ENCODE assay signal across 1 cellular context in the genomic region with DNA sequence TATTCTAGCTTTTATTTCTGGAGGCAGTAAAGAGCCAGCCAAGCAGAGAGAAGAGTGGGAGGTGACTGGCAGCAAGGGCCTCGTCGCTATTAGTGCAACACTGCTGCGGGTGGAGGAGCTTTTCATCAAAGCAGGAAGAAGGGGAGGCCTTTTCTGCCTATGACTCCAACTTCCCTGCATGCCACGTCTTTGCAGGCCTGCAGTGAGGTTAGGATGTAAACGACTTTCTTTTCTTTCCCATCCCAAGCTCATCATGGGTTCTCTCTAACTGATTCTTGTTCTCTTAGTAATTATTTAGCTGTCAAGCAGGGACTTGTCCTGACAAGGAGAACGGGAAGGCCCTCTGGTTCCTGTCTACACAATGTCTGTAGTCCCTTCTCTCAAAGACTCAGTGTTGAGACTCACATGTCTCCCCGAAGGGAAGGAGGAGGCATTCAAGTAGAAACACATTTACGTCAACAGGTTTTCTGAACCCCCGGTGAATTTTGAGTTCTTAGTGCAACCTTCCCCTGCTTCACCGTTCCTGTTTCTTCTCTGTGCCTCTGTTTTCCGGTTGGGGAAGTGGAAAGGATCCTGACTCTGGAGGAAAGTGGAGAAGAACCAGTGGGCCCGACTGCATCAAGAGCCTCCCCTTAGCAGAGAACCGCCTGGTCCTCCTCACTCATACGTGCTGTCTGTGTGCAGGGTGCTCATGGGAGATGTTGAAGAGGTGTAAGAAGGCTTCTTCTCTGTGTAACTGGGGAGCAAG.
TF ChIP-seq lines count a peak whose summit lies in the region.

No MANE protein-coding gene starts in this region.

TF ChIP-seq in GM12878, 131 proteins besides CTCF, POLR2A, EP300 and RAD21 (continued from another document and continues in another):
- TF ChIP-seq, protein P1, sequence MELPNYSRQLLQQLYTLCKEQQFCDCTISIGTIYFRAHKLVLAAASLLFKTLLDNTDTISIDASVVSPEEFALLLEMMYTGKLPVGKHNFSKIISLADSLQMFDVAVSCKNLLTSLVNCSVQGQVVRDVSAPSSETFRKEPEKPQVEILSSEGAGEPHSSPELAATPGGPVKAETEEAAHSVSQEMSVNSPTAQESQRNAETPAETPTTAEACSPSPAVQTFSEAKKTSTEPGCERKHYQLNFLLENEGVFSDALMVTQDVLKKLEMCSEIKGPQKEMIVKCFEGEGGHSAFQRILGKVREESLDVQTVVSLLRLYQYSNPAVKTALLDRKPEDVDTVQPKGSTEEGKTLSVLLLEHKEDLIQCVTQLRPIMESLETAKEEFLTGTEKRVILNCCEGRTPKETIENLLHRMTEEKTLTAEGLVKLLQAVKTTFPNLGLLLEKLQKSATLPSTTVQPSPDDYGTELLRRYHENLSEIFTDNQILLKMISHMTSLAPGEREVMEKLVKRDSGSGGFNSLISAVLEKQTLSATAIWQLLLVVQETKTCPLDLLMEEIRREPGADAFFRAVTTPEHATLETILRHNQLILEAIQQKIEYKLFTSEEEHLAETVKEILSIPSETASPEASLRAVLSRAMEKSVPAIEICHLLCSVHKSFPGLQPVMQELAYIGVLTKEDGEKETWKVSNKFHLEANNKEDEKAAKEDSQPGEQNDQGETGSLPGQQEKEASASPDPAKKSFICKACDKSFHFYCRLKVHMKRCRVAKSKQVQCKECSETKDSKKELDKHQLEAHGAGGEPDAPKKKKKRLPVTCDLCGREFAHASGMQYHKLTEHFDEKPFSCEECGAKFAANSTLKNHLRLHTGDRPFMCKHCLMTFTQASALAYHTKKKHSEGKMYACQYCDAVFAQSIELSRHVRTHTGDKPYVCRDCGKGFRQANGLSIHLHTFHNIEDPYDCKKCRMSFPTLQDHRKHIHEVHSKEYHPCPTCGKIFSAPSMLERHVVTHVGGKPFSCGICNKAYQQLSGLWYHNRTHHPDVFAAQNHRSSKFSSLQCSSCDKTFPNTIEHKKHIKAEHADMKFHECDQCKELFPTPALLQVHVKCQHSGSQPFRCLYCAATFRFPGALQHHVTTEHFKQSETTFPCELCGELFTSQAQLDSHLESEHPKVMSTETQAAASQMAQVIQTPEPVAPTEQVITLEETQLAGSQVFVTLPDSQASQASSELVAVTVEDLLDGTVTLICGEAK (IDR thresholded peaks at IDR 0.05; ENCODE audit: borderline replicate concordance), result 0 out of 2 replicates have a peak, but pooled peaks have one; percentile 22
- TF ChIP-seq IRF4 (IDR thresholded peaks at IDR 0.05; ENCODE audit: low read depth, low read length) (0 out of 2 replicates have a peak, but pooled peaks have one; percentile 13), USF2 (IDR thresholded peaks at IDR 0.05; ENCODE audit: borderline replicate concordance, low read depth, low read length) (no peak), ZBED1 (IDR thresholded peaks at IDR 0.05; ENCODE audit: borderline replicate concordance) (no peak; the same call in 1 of the 2 replicates), EZH2 (IDR thresholded peaks at IDR 0.05; ENCODE audit: borderline replicate concordance, control insufficient read depth, low read depth, low read length) (no peak), MYB (IDR thresholded peaks at IDR 0.05; ENCODE audit: borderline replicate concordance, low read depth, low read length) (no peak), NKRF (conservative IDR thresholded peaks at IDR 0.05) (0 out of 2 replicates have a peak, but pooled peaks have one; percentile 44), SMAD1 (IDR thresholded peaks at IDR 0.05; ENCODE audit: low read depth, partially characterized antibody) (no peak), ATF2 (IDR thresholded peaks at IDR 0.05; ENCODE audit: low read length) (peak; percentile 52; the same call in 1 of the 2 replicates), ATF7 (IDR thresholded peaks at IDR 0.05; ENCODE audit: low read depth) (peak; percentile 48; the same call in 1 of the 2 replicates), ETV6 (conservative IDR thresholded peaks at IDR 0.05 in 1 of 2, IDR thresholded peaks at IDR 0.05 in 1 of 2; ENCODE audit: borderline replicate concordance in 1 of 2, low read depth in 1 of 2) (peak in 1 of 2 experiments; percentile 82; a peak in 2 of 4 replicates), CBX5 (IDR thresholded peaks at IDR 0.05; ENCODE audit: low read depth) (0 out of 2 replicates have a peak, but pooled peaks have one; percentile 14), ZNF384 (IDR thresholded peaks at IDR 0.05; ENCODE audit: borderline replicate concordance, low read depth, low read length) (no peak), MTA3 (IDR thresholded peaks at IDR 0.05; ENCODE audit: borderline replicate concordance, low read length) (peak; percentile 64; the same call in 1 of the 2 replicates), SP1 (IDR thresholded peaks at IDR 0.05; ENCODE audit: low read depth, low read length) (no peak), TCF7 (IDR thresholded peaks at IDR 0.05; ENCODE audit: borderline replicate concordance) (no peak), FOS (IDR thresholded peaks at IDR 0.05; ENCODE audit: borderline replicate concordance, extremely low read depth, insufficient read length) (no peak), PML (IDR thresholded peaks at IDR 0.05; ENCODE audit: low read length) (no peak), YY1 (IDR thresholded peaks at IDR 0.05; ENCODE audit: low read depth, low read length) (no peak), ELK1 (IDR thresholded peaks at IDR 0.05; ENCODE audit: low read depth, low read length) (no peak), NFYA (IDR thresholded peaks at IDR 0.05; ENCODE audit: borderline replicate concordance, low read depth, low read length) (no peak), PAX5 (IDR thresholded peaks at IDR 0.05; ENCODE audit: borderline replicate concordance, low read depth, low read length) (peak; percentile 60; the same call in 1 of the 2 replicates), MXI1 (IDR thresholded peaks at IDR 0.05; ENCODE audit: low read depth, low read length) (peak; percentile 54), CUX1 (IDR thresholded peaks at IDR 0.05; ENCODE audit: insufficient replicate concordance, low read depth, low read length) (no peak), RELB (IDR thresholded peaks at IDR 0.05; ENCODE audit: low read depth) (peak; percentile 45; the same call in 1 of the 2 replicates), USF1 (IDR thresholded peaks at IDR 0.05; ENCODE audit: borderline replicate concordance, extremely low read length, insufficient read depth, low read depth, low read length) (no peak)
- TF ChIP-seq, protein P2, sequence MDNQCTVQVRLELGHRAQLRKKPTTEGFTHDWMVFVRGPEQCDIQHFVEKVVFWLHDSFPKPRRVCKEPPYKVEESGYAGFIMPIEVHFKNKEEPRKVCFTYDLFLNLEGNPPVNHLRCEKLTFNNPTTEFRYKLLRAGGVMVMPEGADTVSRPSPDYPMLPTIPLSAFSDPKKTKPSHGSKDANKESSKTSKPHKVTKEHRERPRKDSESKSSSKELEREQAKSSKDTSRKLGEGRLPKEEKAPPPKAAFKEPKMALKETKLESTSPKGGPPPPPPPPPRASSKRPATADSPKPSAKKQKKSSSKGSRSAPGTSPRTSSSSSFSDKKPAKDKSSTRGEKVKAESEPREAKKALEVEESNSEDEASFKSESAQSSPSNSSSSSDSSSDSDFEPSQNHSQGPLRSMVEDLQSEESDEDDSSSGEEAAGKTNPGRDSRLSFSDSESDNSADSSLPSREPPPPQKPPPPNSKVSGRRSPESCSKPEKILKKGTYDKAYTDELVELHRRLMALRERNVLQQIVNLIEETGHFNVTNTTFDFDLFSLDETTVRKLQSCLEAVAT (IDR thresholded peaks at IDR 0.05), result no peak
- TF ChIP-seq, protein P3, sequence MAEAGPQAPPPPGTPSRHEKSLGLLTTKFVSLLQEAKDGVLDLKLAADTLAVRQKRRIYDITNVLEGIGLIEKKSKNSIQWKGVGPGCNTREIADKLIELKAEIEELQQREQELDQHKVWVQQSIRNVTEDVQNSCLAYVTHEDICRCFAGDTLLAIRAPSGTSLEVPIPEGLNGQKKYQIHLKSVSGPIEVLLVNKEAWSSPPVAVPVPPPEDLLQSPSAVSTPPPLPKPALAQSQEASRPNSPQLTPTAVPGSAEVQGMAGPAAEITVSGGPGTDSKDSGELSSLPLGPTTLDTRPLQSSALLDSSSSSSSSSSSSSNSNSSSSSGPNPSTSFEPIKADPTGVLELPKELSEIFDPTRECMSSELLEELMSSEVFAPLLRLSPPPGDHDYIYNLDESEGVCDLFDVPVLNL (IDR thresholded peaks at IDR 0.05; ENCODE audit: low read depth, low read length), result no peak
